Comparison of ENCODE assay signal across 8 cellular contexts in the genomic region with DNA sequence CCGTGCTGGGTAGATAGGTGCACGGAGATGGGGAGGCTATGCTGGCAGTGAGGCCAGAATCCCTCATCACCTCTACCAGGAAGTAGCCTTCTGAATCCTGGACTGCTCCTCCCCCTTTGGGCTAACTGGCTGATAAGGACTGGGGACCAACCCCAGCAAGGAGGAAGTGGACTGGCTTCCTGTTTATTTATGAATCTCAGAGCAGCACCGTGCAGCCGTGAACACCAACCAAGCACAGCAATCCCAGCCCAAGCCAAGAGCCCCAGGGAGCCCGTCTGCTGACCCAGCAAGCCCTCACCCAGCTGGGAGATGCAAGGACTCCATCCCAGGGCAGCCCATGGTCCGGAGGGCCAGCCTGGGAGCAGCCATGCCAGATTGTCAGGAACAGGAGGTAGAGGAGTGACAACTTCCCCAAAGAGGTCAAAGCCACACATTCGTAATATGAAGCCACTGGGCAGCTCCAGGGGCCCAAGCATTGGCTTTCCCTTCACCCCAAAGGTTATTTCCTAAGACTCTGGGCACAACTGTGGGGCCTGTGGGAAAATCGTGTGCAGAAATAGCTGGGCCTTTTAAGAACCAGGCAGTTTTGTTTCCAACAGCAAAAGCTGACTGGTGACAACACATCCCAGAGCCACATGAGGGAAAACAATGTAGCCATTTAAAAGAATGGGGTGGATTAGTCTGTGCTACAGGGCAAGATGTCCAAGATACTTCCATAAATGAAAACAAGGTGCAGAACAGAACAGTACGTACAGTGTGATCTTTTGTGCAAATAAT. TPM values are rescaled to one million over a fixed set of nuclear protein-coding genes. Genes with fewer than 3 reads are reported as not detected.
DNase-seq lines count a peak whose midpoint lies in the region; ATAC-seq and TF ChIP-seq lines count a peak whose summit lies in the region.

No MANE protein-coding gene starts in this region.

- H2AFZ ChIP-seq in Loucy (ENCODE audit: low read length), result peak overlapping the region; percentile 74

- H3K4me1 ChIP-seq in DOHH2 (ENCODE audit: control insufficient read depth, low read length), result peaks cover 59% of the 10 kb centered on the region
- peaks cover 57% of the 10 kb centered on the region for H3K4me1 ChIP-seq in Loucy (ENCODE audit: insufficient read depth, low read length, poor library complexity, severe bottlenecking)

- H3K36me3 ChIP-seq in DOHH2 (ENCODE audit: control insufficient read depth, low read length), result no peaks in the 10 kb centered on the region
- no peaks in the 10 kb centered on the region for H3K36me3 ChIP-seq in Loucy (ENCODE audit: insufficient read depth, low read length)

- ATAC-seq in GM18868 (IDR thresholded peaks at IDR 0.05; ENCODE audit: unreplicated experiment), result no peak
- no peak for ATAC-seq in GM21576 (IDR thresholded peaks at IDR 0.05; ENCODE audit: unreplicated experiment)

- H3K4me3 Mint-ChIP-seq in glutamatergic neuron (ENCODE audit: unreplicated experiment), result no peak overlapping the region

- peak overlapping the region; percentile 9 for H3K9ac ChIP-seq in Loucy (ENCODE audit: low read depth, low read length, poor library complexity, severe bottlenecking)

- H4K20me1 ChIP-seq in DOHH2 (ENCODE audit: control insufficient read depth, insufficient read depth, low read depth, low read length) (no peaks in the 10 kb centered on the region), Loucy (ENCODE audit: insufficient read depth, low read length, poor library complexity, severe bottlenecking) (no peaks in the 10 kb centered on the region)

- H3K4me2 ChIP-seq in DOHH2 (ENCODE audit: low read length) (peak overlapping the region; percentile 95), Loucy (ENCODE audit: low read depth, low read length, poor library complexity, severe bottlenecking) (peak overlapping the region; percentile 39)

- no peak overlapping the region for H3K27ac Mint-ChIP-seq in glutamatergic neuron (ENCODE audit: unreplicated experiment)

- H3K9me2 ChIP-seq in DOHH2 (replicated peaks; ENCODE audit: control insufficient read depth, low read length) (no peaks in the 10 kb centered on the region), Loucy (replicated peaks; ENCODE audit: low read depth, low read length) (no peaks in the 10 kb centered on the region)

- H3K27ac ChIP-seq in DOHH2 (ENCODE audit: low read depth, low read length) (peak overlapping the region; percentile 83), angular gyrus (ENCODE audit: low read depth, low read length) (peak overlapping the region; percentile 99)

- H3K27me3 Mint-ChIP-seq in glutamatergic neuron (ENCODE audit: unreplicated experiment), result no peaks in the 10 kb centered on the region

- no peaks in the 10 kb centered on the region for H3K79me2 ChIP-seq in DOHH2 (ENCODE audit: control insufficient read depth, low read length)
- H3K79me2 ChIP-seq in Loucy (ENCODE audit: insufficient read depth, low read length), result no peaks in the 10 kb centered on the region

- no peaks in the 10 kb centered on the region for H3K36me3 Mint-ChIP-seq in glutamatergic neuron (ENCODE audit: unreplicated experiment)

- no peaks in the 10 kb centered on the region for H3K27me3 ChIP-seq in DOHH2 (ENCODE audit: control insufficient read depth, low read length)
- H3K27me3 ChIP-seq in Loucy (ENCODE audit: insufficient read depth, low read length, poor library complexity, severe bottlenecking), result no peaks in the 10 kb centered on the region

- peak overlapping the region; percentile 73 for H3K4me3 ChIP-seq in DOHH2 (ENCODE audit: low read length)
- H3K4me3 ChIP-seq in Loucy (ENCODE audit: low read length, poor library complexity, severe bottlenecking), result no peak overlapping the region

- DNase-seq in midbrain (lab: John Stamatoyannopoulos, UW), result peak; percentile 65
- DNase-seq in stimulated activated CD4-positive, alpha-beta T cell treated with anti-CD3 and anti-CD28 coated beads, Interleukin-2, amount 100 ng/mL, for 48 hours, result no peak
- no peak for DNase-seq in glutamatergic neuron

- H3K9me3 Mint-ChIP-seq in glutamatergic neuron (ENCODE audit: unreplicated experiment), result peaks cover 3% of the 10 kb centered on the region

- no peaks in the 10 kb centered on the region for H3K4me1 Mint-ChIP-seq in glutamatergic neuron (ENCODE audit: low read depth, unreplicated experiment)

- TF ChIP-seq CTCF in DOHH2 (IDR thresholded peaks at IDR 0.05; ENCODE audit: low read depth, low read length, poor library complexity, severe bottlenecking), result no peak
- no peak for TF ChIP-seq CTCF in Loucy (conservative IDR thresholded peaks at IDR 0.05; ENCODE audit: low read length)
- no peak for TF ChIP-seq CTCF in glutamatergic neuron (IDR thresholded peaks at IDR 0.05; ENCODE audit: partially characterized antibody, unreplicated experiment)

- H3K9me3 ChIP-seq in DOHH2 (ENCODE audit: control insufficient read depth, insufficient read depth, low read length) (no peaks in the 10 kb centered on the region), Loucy (ENCODE audit: insufficient read depth, low read depth, low read length) (no peaks in the 10 kb centered on the region)

- 0 out of 2 replicates have a peak, but pooled peaks cover 4% of the 10 kb centered on the region for H3F3A ChIP-seq in DOHH2 (ENCODE audit: control insufficient read depth, insufficient read depth)
- no peaks in the 10 kb centered on the region for H3F3A ChIP-seq in Loucy (ENCODE audit: low read depth)

RNA-seq across cellular contexts. Expression of a gene that starts 23.9 kb away (rescaled TPM):
- 134 TPM for total RNA-seq in glutamatergic neuron (ENCODE audit: unreplicated experiment)

RNA-seq across cellular contexts. Expression of a gene that starts 28.7 kb away (rescaled TPM):
- 37.4 TPM for total RNA-seq in glutamatergic neuron (ENCODE audit: unreplicated experiment)
